ENCODE assay signal across 19 cellular contexts in the genomic region with DNA sequence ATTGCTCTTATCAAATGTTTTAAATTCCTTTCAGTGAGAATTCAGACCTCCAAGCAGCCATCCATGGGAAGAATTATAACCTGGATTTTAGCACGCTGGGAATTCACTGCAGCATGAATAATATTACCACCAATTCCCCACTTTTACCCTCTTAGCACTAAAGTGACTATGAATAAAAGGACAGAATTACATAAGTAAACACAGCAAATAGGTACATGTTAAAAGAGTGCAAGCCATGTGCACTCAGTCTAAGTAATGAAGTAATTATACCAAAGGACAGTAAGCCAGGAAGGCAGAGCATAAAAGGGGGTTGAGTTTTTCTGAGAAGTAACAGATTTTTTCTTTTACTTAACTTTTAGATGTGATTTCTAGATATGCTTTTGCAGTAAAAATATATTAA.
"Had no signal": no experiment of that assay in that cellular context is flagged by ENCODE, and none has a peak within 500 bp of the region (broad histone marks: within the 10 kb centered on the region; RNA-seq: fewer than 3 reads in every experiment).

No MANE protein-coding gene starts in this region.

- H3K4me1 ChIP-seq: colonic mucosa, esophagus muscularis mucosa, heart right ventricle, right atrium auricular region, tibial artery had no signal

- ATAC-seq: activated CD8-positive, alpha-beta T cell treated with anti-CD3 and anti-CD28 coated beads, Interleukin-2, amount 10 ng/mL, durations not matched to agents 7 days and 5 days; activated naive CD8-positive, alpha-beta T cell treated with anti-CD3 and anti-CD28 coated beads, Interleukin-2, amount 50 U/mL, for 24 hours; activated T-cell treated with anti-CD3 and anti-CD28 coated beads, Interleukin-2, amount 50 U/mL, for 4 hours; heart right ventricle; stimulated activated naive CD8-positive, alpha-beta T cell treated with anti-CD3 and anti-CD28 coated beads, Interleukin-15, Interleukin-2, amounts not matched to agents 100 U/mL and 50 U/mL, for 24 hours had no signal

- H3K27me3 ChIP-seq: colonic mucosa, esophagus muscularis mucosa, heart right ventricle, right atrium auricular region, tibial artery had no signal

- H3K27ac ChIP-seq: colonic mucosa, esophagus muscularis mucosa, heart right ventricle, left ventricle myocardium inferior, right atrium auricular region, tibial artery had no signal

- DNase-seq: activated CD4-positive, alpha-beta T cell treated with anti-CD3 and anti-CD28 coated beads, Interleukin-2, amount 10 ng/mL, durations not matched to agents 24 days and 14 days; activated CD8-positive, alpha-beta T cell treated with anti-CD3 and anti-CD28 coated beads, Interleukin-2, amount 10 ng/mL, durations not matched to agents 7 days and 5 days; activated effector memory CD4-positive, alpha-beta T cell treated with Interleukin-2 at 50 U/mL for 16 hours; activated naive CD4-positive, alpha-beta T cell treated with anti-CD3 and anti-CD28 coated beads, Interleukin-2, amount 10 ng/mL, durations not matched to agents 7 days and 5 days; activated naive CD8-positive, alpha-beta T cell treated with anti-CD3 and anti-CD28 coated beads, Interleukin-2, amount 50 U/mL, for 24 hours; activated T-cell treated with anti-CD3 and anti-CD28 coated beads, Interleukin-2, amount 50 U/mL, for 4 hours; aorta; colonic mucosa; heart right ventricle; kidney glomerular epithelial cell; left ventricle myocardium inferior; mammary epithelial cell; occipital lobe; stimulated activated CD4-positive, alpha-beta T cell treated with anti-CD3 and anti-CD28 coated beads, Interleukin-2, amount 100 ng/mL, for 24 hours; stimulated activated naive CD8-positive, alpha-beta T cell treated with anti-CD3 and anti-CD28 coated beads, Interleukin-15, Interleukin-2, amounts not matched to agents 100 U/mL and 50 U/mL, for 24 hours; substantia nigra; tibial artery had no signal
